ENCODE assay signal across 15 cellular contexts in genomic region chr5:31361234-31361633, GRCh38.
DNase-seq lines count a peak whose midpoint lies in the region; ATAC-seq and TF ChIP-seq lines count a peak whose summit lies in the region.
"Had no signal": no experiment of that assay in that cellular context is flagged by ENCODE, and none has a peak within 500 bp of the region (broad histone marks: within the 10 kb centered on the region; RNA-seq: fewer than 3 reads in every experiment).

No MANE protein-coding gene starts in this region.

- no peak for TF ChIP-seq EP300 in upper lobe of left lung (IDR thresholded peaks at IDR 0.05)

- WGBS in upper lobe of left lung, 2 donors = 47 to 62% methylated on average over 1 of the region's 1 CpG

- no peak for TF ChIP-seq POLR2A in upper lobe of left lung (IDR thresholded peaks at IDR 0.05)

- in situ Hi-C loops in astrocyte of the spinal cord (cut with HindIII; ENCODE audit: low sequenced_read_pairs) = no loop called here

- H3K9me3 ChIP-seq in upper lobe of left lung = peaks cover 0 to under 1% (median 0%) of the 10 kb centered on the region in 4 donors

- H3K36me3 ChIP-seq in upper lobe of left lung = no peaks in the 10 kb centered on the region
- H3K36me3 ChIP-seq: BLaER1 had no signal

- H3K27me3 Mint-ChIP-seq in effector memory CD8-positive, alpha-beta T cell = peaks cover 0 to 21% of the 10 kb centered on the region in 2 donors

- H3K36me3 Mint-ChIP-seq in effector memory CD8-positive, alpha-beta T cell (ENCODE audit: insufficient read depth) = no peaks in the 10 kb centered on the region
- H3K36me3 Mint-ChIP-seq: activated CD4-positive, alpha-beta memory T cell treated with anti-CD3 and anti-CD28 coated beads for 36 hours had no signal

- H3K27ac Mint-ChIP-seq in effector memory CD8-positive, alpha-beta T cell = no peak overlapping the region
- H3K27ac Mint-ChIP-seq: activated CD4-positive, alpha-beta memory T cell treated with anti-CD3 and anti-CD28 coated beads for 36 hours; T-helper 1 cell treated with Interleukin-12 subunit alpha and Interleukin-12 subunit beta and Interleukin-4 antibody, amounts not matched to agents 30 μg/mL and 1 μg/mL, for 36 hours had no signal

- TF ChIP-seq CTCF in astrocyte of the spinal cord (IDR thresholded peaks at IDR 0.05; ENCODE audit: low read depth, low read length) = no peak
- no peak for TF ChIP-seq CTCF in upper lobe of left lung (IDR thresholded peaks at IDR 0.05)

- DNase-seq in AG08395 (ENCODE audit: low spot score) (peak; percentile 64), HCEC 1CT (peak; percentile 87), astrocyte of the spinal cord (ENCODE audit: low read depth, low spot score) (peak; percentile 63), kidney glomerular epithelial cell (lab: John Stamatoyannopoulos, UW) (peak; percentile 25), upper lobe of left lung (no peak)
- no peak for DNase-seq in effector memory CD8-positive, alpha-beta T cell
- DNase-seq: activated CD4-positive, alpha-beta memory T cell treated with anti-CD3 and anti-CD28 coated beads for 36 hours; glutamatergic neuron; NCI-H2081; occipital lobe had no signal

- no peak for ATAC-seq in upper lobe of left lung (ENCODE audit: low FRiP score in 2 of 2)
- ATAC-seq in effector memory CD8-positive, alpha-beta T cell (replicated peaks) = no peak
- ATAC-seq in HG03135 (IDR thresholded peaks at IDR 0.05; ENCODE audit: unreplicated experiment) = no peak
- ATAC-seq in HG03354 (IDR thresholded peaks at IDR 0.05; ENCODE audit: poor library complexity, severe bottlenecking, unreplicated experiment) = no peak

- peaks cover 6 to 7% of the 10 kb centered on the region in 2 donors for H3K9me3 Mint-ChIP-seq in effector memory CD8-positive, alpha-beta T cell
- H3K9me3 Mint-ChIP-seq: activated CD4-positive, alpha-beta memory T cell treated with anti-CD3 and anti-CD28 coated beads for 36 hours had no signal

- no peak overlapping the region for H3K27ac ChIP-seq in upper lobe of left lung
- H3K27ac ChIP-seq: BLaER1, KMS-11 had no signal

- H3K4me3 Mint-ChIP-seq in effector memory CD8-positive, alpha-beta T cell = no peak overlapping the region
- H3K4me3 Mint-ChIP-seq: activated CD4-positive, alpha-beta memory T cell treated with anti-CD3 and anti-CD28 coated beads for 36 hours; T-helper 1 cell treated with Interleukin-12 subunit alpha and Interleukin-12 subunit beta and Interleukin-4 antibody, amounts not matched to agents 30 μg/mL and 1 μg/mL, for 36 hours had no signal

- H3K4me1 Mint-ChIP-seq in effector memory CD8-positive, alpha-beta T cell (ENCODE audit: low read depth in 2 of 2) = no peaks in the 10 kb centered on the region

- H3K4me3 ChIP-seq in astrocyte of the spinal cord (ENCODE audit: low read depth, low read length) (no peak overlapping the region), upper lobe of left lung (no peak overlapping the region)
- H3K4me3 ChIP-seq: BLaER1 had no signal

- H3K4me1 ChIP-seq in upper lobe of left lung = no peaks in the 10 kb centered on the region
- H3K4me1 ChIP-seq: BLaER1 had no signal

- H3K27me3 ChIP-seq in upper lobe of left lung = no peaks in the 10 kb centered on the region
- H3K27me3 ChIP-seq: BLaER1 had no signal

Comparison
In these comparisons a context has a peak if more than half of its experiments do, and no peak if none do; other contexts are left out.
1. DNase-seq: peak in AG08395 (single experiment), HCEC 1CT (single experiment), astrocyte of the spinal cord (single experiment) and kidney glomerular epithelial cell (single experiment); none in upper lobe of left lung (0 of 2) and effector memory CD8-positive, alpha-beta T cell (0 of 3).